14 cellular contexts compared by ENCODE assay signal in the genomic region with DNA sequence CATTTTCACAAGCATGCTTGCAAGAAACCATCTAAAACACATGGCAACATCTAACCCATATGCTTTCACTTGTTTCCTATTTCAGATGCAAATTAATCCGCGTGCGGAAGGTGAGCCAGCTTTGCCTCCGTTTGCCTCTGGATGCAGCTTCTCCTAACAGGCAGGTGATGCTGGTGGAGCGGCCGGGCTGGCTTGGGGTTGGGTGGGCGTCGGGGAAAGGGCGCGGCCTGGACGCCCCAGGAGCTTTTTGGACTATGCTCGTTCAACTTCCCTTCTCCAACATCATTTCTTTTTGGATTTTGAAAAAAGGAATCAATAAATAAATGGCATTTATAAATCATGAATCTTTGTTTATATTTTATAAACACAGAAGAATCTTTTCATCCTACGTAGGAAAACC. TPM values are rescaled to one million over a fixed set of nuclear protein-coding genes. Genes with fewer than 3 reads are reported as not detected.
A peak's percentile ranks its signal among the peaks of the same experiment; 100 is the strongest.
DNase-seq lines count a peak whose midpoint lies in the region; ATAC-seq, FAIRE-seq and TF ChIP-seq lines count a peak whose summit lies in the region.
"Had no signal": no experiment of that assay in that cellular context is flagged by ENCODE, and none has a peak within 500 bp of the region (broad histone marks: within the 10 kb centered on the region; RNA-seq: fewer than 3 reads in every experiment).

No MANE protein-coding gene starts in this region.

- H3K36me3 ChIP-seq in K562 (ENCODE audit: control insufficient read depth, insufficient read depth, low read length), result peaks cover 46% of the 10 kb centered on the region; the same call in 1 of the 3 replicates

- H3K9ac ChIP-seq in K562 (ENCODE audit: insufficient read depth in 1 of 2, low read depth in 2 of 2, low read length in 2 of 2), result no peak overlapping the region
- H3K9ac ChIP-seq: GM23248 had no signal

- TF ChIP-seq EP300 in K562 (IDR thresholded peaks at IDR 0.05; ENCODE audit: low read length), result no peak

- DNase-seq in NCI-H526 (lab: John Stamatoyannopoulos, UW) (peak; percentile 32 to 66), NCI-H526 treated with DMSO at 0.1 percent for 48 hours (lab: John Stamatoyannopoulos, UW) (no peak), K562 (ENCODE audit: extremely low read depth in 1 of 4, low spot score in 3 of 4) (no peak), dorsolateral prefrontal cortex (no peak)
- DNase-seq: Calu3; CD8-positive, alpha-beta T cell; GM23248 had no signal

- 81% methylated on average over 7 of the region's 13 CpGs for WGBS in K562 (ENCODE audit: insufficient coverage, low coverage, missing lambda C conversion rate)

- H3K27ac ChIP-seq in K562 (ENCODE audit: extremely low read depth, low read depth, low read length), result no peak overlapping the region
- H3K27ac ChIP-seq in dorsolateral prefrontal cortex, result peak overlapping the region in 40 of 59 donors; percentile 3 to 91 (median 80)
- H3K27ac ChIP-seq: BLaER1 treated with 17β-estradiol and CSF1 and Interleukin-3, amounts not matched to agents 10 nM and 100 nM; GM23248 had no signal

- H3K9me3 ChIP-seq in K562 (replicated peaks; ENCODE audit: control insufficient read depth, insufficient read depth, low read depth, low read length), result no peaks in the 10 kb centered on the region
- H3K9me3 ChIP-seq: BLaER1 treated with 17β-estradiol and CSF1 and Interleukin-3, amounts not matched to agents 10 nM and 100 nM; HAP-1 had no signal

- H3K79me2 ChIP-seq in K562 (ENCODE audit: control insufficient read depth, insufficient read depth, low read length), result no peaks in the 10 kb centered on the region

- in situ Hi-C loops in K562 (cut with MboI), result no loop called here

- intact Hi-C loops in K562 (cut with micrococcal nuclease) (no loop called here), dorsolateral prefrontal cortex (cut with DNase I) (loop anchor here in 1 of 2 donors (1.0 kb wide), 1 partner anchor 30 kb away; no protein-coding TSS in a partner anchor)

- no peak for TF ChIP-seq RAD21 in K562 (CRISPR knock-in tag; conservative IDR thresholded peaks at IDR 0.05 in 1 of 2, IDR thresholded peaks at IDR 0.05 in 1 of 2)

- H3K4me3 ChIP-seq in K562 (no peak overlapping the region), dorsolateral prefrontal cortex (peak overlapping the region in 3 of 59 donors; percentile 21 to 42 (median 34))
- H3K4me3 ChIP-seq: BLaER1 treated with 17β-estradiol and CSF1 and Interleukin-3, amounts not matched to agents 10 nM and 100 nM; GM23248; HAP-1 had no signal

- CTCF ChIA-PET in K562 (lab: Yijun Ruan, JAX; ENCODE audit: low intra/inter-chr PET ratio), result no interaction called here

- FAIRE-seq in K562 (lab: Jason Lieb, UNC), result no peak
- FAIRE-seq: G401.6, GM12891, GM19239 had no signal

- H3K27me3 ChIP-seq in K562 (ENCODE audit: control insufficient read depth in 2 of 2, insufficient read depth in 2 of 2, low read length in 2 of 2), result peaks cover 0 to 4% of the 10 kb centered on the region in 2 experiments; a peak in 1 of 5 replicates
- H3K27me3 ChIP-seq in dorsolateral prefrontal cortex, result no peaks in the 10 kb centered on the region
- H3K27me3 ChIP-seq: BLaER1 treated with 17β-estradiol and CSF1 and Interleukin-3, amounts not matched to agents 10 nM and 100 nM had no signal

- TF ChIP-seq POLR2A in K562 (conservative IDR thresholded peaks at IDR 0.05), result no peak

- no peaks in the 10 kb centered on the region for H3K9me1 ChIP-seq in K562 (ENCODE audit: control insufficient read depth, insufficient read depth, low read length)

- TF ChIP-seq CTCF in K562 (IDR thresholded peaks at IDR 0.05 in 2 of 3, conservative IDR thresholded peaks at IDR 0.05 in 1 of 3; ENCODE audit: insufficient read depth in 2 of 3, low read depth in 1 of 3, low read length in 3 of 3) (no peak), dorsolateral prefrontal cortex (IDR thresholded peaks at IDR 0.05 in 54 of 56, conservative IDR thresholded peaks at IDR 0.05 in 2 of 56; ENCODE audit: low read depth in 1 of 56, partially characterized antibody in 56 of 56) (no peak)

- H3K4me1 ChIP-seq in K562 (replicated peaks in 1 of 2; ENCODE audit: control insufficient read depth in 2 of 2, insufficient read depth in 2 of 2, low read length in 2 of 2), result peaks cover 0 to 35% of the 10 kb centered on the region in 2 experiments; a peak in 2 of 5 replicates
- H3K4me1 ChIP-seq: HAP-1 had no signal

- TSS peak; percentile 57 for BruUV-seq in K562 (replicated peaks; lab: Mats Ljungman, UMichigan)

- peaks cover 2% of the 10 kb centered on the region; the same call in 1 of the 2 replicates for H4K20me1 ChIP-seq in K562 (replicated peaks; ENCODE audit: control insufficient read depth, insufficient read depth, low read length)

- H2AFZ ChIP-seq in K562 (ENCODE audit: low read depth, low read length), result no peak overlapping the region
- H2AFZ ChIP-seq: GM23248 had no signal

- no peak for ATAC-seq in K562
- ATAC-seq in GM19452 (IDR thresholded peaks at IDR 0.05; ENCODE audit: unreplicated experiment), result no peak
- ATAC-seq in HG03139 (IDR thresholded peaks at IDR 0.05; ENCODE audit: unreplicated experiment), result no peak
- ATAC-seq: CD8-positive, alpha-beta T cell had no signal

- H3K4me2 ChIP-seq in K562 (ENCODE audit: insufficient read depth, low read length), result no peak overlapping the region

- POLR2A ChIA-PET in K562 (lab: Yijun Ruan, JAX), result no interaction called here

RNA-seq across cellular contexts. Expression of a gene that starts 12.6 kb away (rescaled TPM):
- 131 and 191 TPM in 2 replicates for total RNA-seq in K562 (2011; cell fraction: chromatin; rRNA removed; ENCODE audit: low replicate concordance)
- total RNA-seq in K562 (2011; cell fraction: nucleolus; rRNA removed), result 87.9 and 99.6 TPM in 2 replicates
- total RNA-seq in K562 (2011; cell fraction: nucleoplasm; rRNA removed), result 87.4 and 93.4 TPM in 2 replicates
- total RNA-seq in K562 (2014; rRNA removed) (17.1 and 20.1 TPM in 2 replicates), K562 (2014; rRNA removed; fragmentation: Illumina TruSeq; extraction: Trizol) (9.1 and 9.3 TPM in 2 replicates), K562 (2015; rRNA removed; fragmentation: Illumina TruSeq; extraction: Trizol) (8.7 and 11.1 TPM in 2 replicates), K562 (2021) (56.1 and 62.8 TPM in 2 replicates), dorsolateral prefrontal cortex (10 to 100 TPM; 52.6 to 89.0 (median 68.2) TPM)
- polyA plus RNA-seq in K562 (2011; rRNA removed) (14.0 and 25.1 TPM in 2 replicates), K562 (2014; fragmentation: Illumina TruSeq; extraction: Trizol) (44.6 and 47.6 TPM in 2 replicates), K562 (2014; fragmentation: Nextera tagmentation; extraction: Ambion mirVana) (10 to 100 TPM in 1 of 2 experiments, 1 to 10 TPM in 1; 8.3 to 12.0 TPM), K562 (2014; rRNA removed) (30.9 and 32.2 TPM in 2 replicates)
- polyA plus RNA-seq in K562 (2011; cell fraction: cytosol; rRNA removed), result 14.1 and 19.3 TPM in 2 replicates
- 83.4 and 92.4 TPM in 2 replicates for polyA plus RNA-seq in K562 (2011; cell fraction: nucleus; rRNA removed)
- 40.9 and 50.7 TPM in 2 replicates for polyA plus RNA-seq in K562 (2012)
- 9.3 and 13.0 TPM in 2 replicates for polyA minus RNA-seq in K562 (2011; rRNA and poly(A)+ RNA removed)
- polyA minus RNA-seq in K562 (2011; cell fraction: cytosol; rRNA and poly(A)+ RNA removed), result 32.1 and 45.6 TPM in 2 replicates
- 19.7 and 31.5 TPM in 2 replicates for polyA minus RNA-seq in K562 (2011; cell fraction: nucleus; rRNA and poly(A)+ RNA removed)

RNA-seq across cellular contexts. Expression of a gene that starts 50.4 kb away (rescaled TPM):
- 19.9 and 65.7 TPM in 2 replicates for total RNA-seq in K562 (2011; cell fraction: chromatin; rRNA removed; ENCODE audit: low replicate concordance)
- total RNA-seq in K562 (2011; cell fraction: nucleolus; rRNA removed), result 52.4 and 65.7 TPM in 2 replicates
- 25.2 and 35.0 TPM in 2 replicates for total RNA-seq in K562 (2011; cell fraction: nucleoplasm; rRNA removed)
- total RNA-seq in K562 (2014; rRNA removed) (7.1 and 12.0 TPM in 2 replicates), K562 (2014; rRNA removed; fragmentation: Illumina TruSeq; extraction: Trizol) (0.69 and 0.73 TPM in 2 replicates), K562 (2015; rRNA removed; fragmentation: Illumina TruSeq; extraction: Trizol) (2.3 and 2.8 TPM in 2 replicates), K562 (2021) (26.7 and 31.4 TPM in 2 replicates), dorsolateral prefrontal cortex (10 to 100 TPM; 24.0 to 92.1 (median 38.8) TPM)
- polyA plus RNA-seq in K562 (2011; rRNA removed) (1.2 and 2.2 TPM in 2 replicates), K562 (2014; fragmentation: Illumina TruSeq; extraction: Trizol) (2.6 and 6.3 TPM in 2 replicates), K562 (2014; fragmentation: Nextera tagmentation; extraction: Ambion mirVana) (under 1 TPM; 0.03 to 0.04 TPM), K562 (2014; rRNA removed) (8.2 and 8.6 TPM in 2 replicates)
- polyA plus RNA-seq in K562 (2011; cell fraction: cytosol; rRNA removed), result 2.9 and 4.9 TPM in 2 replicates
- 13.3 and 22.9 TPM in 2 replicates for polyA plus RNA-seq in K562 (2011; cell fraction: nucleus; rRNA removed)
- polyA plus RNA-seq in K562 (2012), result 10.2 and 14.1 TPM in 2 replicates
- polyA minus RNA-seq in K562 (2011; rRNA and poly(A)+ RNA removed), result 2.0 and 2.8 TPM in 2 replicates
- polyA minus RNA-seq in K562 (2011; cell fraction: cytosol; rRNA and poly(A)+ RNA removed), result 35.0 and 45.4 TPM in 2 replicates
- 15.9 and 18.9 TPM in 2 replicates for polyA minus RNA-seq in K562 (2011; cell fraction: nucleus; rRNA and poly(A)+ RNA removed)

RNA-seq across cellular contexts. Expression of a gene that starts 55.8 kb away (rescaled TPM):
- total RNA-seq in K562 (2011; cell fraction: chromatin; rRNA removed; ENCODE audit: low replicate concordance), result 37.0 and 74.1 TPM in 2 replicates
- total RNA-seq in K562 (2011; cell fraction: nucleolus; rRNA removed), result 37.7 and 43.0 TPM in 2 replicates
- total RNA-seq in K562 (2011; cell fraction: nucleoplasm; rRNA removed), result 29.3 and 32.3 TPM in 2 replicates
- total RNA-seq in K562 (2014; rRNA removed) (8.8 and 11.1 TPM in 2 replicates), K562 (2014; rRNA removed; fragmentation: Illumina TruSeq; extraction: Trizol) (2.5 and 2.9 TPM in 2 replicates), K562 (2015; rRNA removed; fragmentation: Illumina TruSeq; extraction: Trizol) (5.4 and 5.7 TPM in 2 replicates), K562 (2021) (16.3 and 17.4 TPM in 2 replicates), dorsolateral prefrontal cortex (10 to 100 TPM; 16.7 to 35.7 (median 23.5) TPM)
- polyA plus RNA-seq in K562 (2011; rRNA removed) (4.4 and 6.8 TPM in 2 replicates), K562 (2014; fragmentation: Illumina TruSeq; extraction: Trizol) (4.9 and 8.4 TPM in 2 replicates), K562 (2014; fragmentation: Nextera tagmentation; extraction: Ambion mirVana) (under 1 TPM; 0.38 to 0.56 TPM), K562 (2014; rRNA removed) (14.1 and 15.1 TPM in 2 replicates)
- polyA plus RNA-seq in K562 (2011; cell fraction: cytosol; rRNA removed), result 4.8 and 9.1 TPM in 2 replicates
- polyA plus RNA-seq in K562 (2011; cell fraction: nucleus; rRNA removed), result 52.4 and 74.6 TPM in 2 replicates
- polyA plus RNA-seq in K562 (2012), result 9.4 and 14.3 TPM in 2 replicates
- 1.9 and 2.4 TPM in 2 replicates for polyA minus RNA-seq in K562 (2011; rRNA and poly(A)+ RNA removed)
- polyA minus RNA-seq in K562 (2011; cell fraction: cytosol; rRNA and poly(A)+ RNA removed), result 3.7 and 3.8 TPM in 2 replicates
- 10.7 and 12.0 TPM in 2 replicates for polyA minus RNA-seq in K562 (2011; cell fraction: nucleus; rRNA and poly(A)+ RNA removed)

Comparison
In these comparisons a context has a peak if more than half of its experiments do, and no peak if none do; other contexts are left out.
1. DNase-seq: peak in NCI-H526 (2 of 2); none in NCI-H526 treated with DMSO at 0.1 percent for 48 hours (single experiment), K562 (0 of 4) and dorsolateral prefrontal cortex (0 of 10).